ENCODE assay signal across 8 cellular contexts in genomic region chr19:2783781-2784145, GRCh38. TPM values are rescaled to one million over a fixed set of nuclear protein-coding genes. Genes with fewer than 3 reads are reported as not detected.
DNase-seq lines count a peak whose midpoint lies in the region; ATAC-seq and TF ChIP-seq lines count a peak whose summit lies in the region.

No MANE protein-coding gene starts in this region.

- peaks cover 10% of the 10 kb centered on the region; the same call in 1 of the 2 replicates for H4K20me1 ChIP-seq in MM.1S (ENCODE audit: insufficient read depth, low read length)
- peaks cover 67% of the 10 kb centered on the region for H4K20me1 ChIP-seq in neural progenitor cell (ENCODE audit: low read depth)

- peak overlapping the region; percentile 82 for H3K27ac ChIP-seq in CD4-positive, CD25-positive, alpha-beta regulatory T cell (ENCODE audit: insufficient read depth, low read length, poor library complexity, severe bottlenecking)
- H3K27ac ChIP-seq in MM.1S (ENCODE audit: low read length) = peak overlapping the region; percentile 80
- peak overlapping the region in 1 of 2 donors; percentile 88 for H3K27ac ChIP-seq in coronary artery
- H3K27ac ChIP-seq in neural progenitor cell = no peak overlapping the region

- H3K27me3 ChIP-seq in CD4-positive, CD25-positive, alpha-beta regulatory T cell (ENCODE audit: control insufficient read depth, insufficient read depth, low read length) = no peaks in the 10 kb centered on the region
- H3K27me3 ChIP-seq in MM.1S (replicated peaks; ENCODE audit: insufficient read depth, low read length) = no peaks in the 10 kb centered on the region
- no peaks in the 10 kb centered on the region for H3K27me3 ChIP-seq in neural progenitor cell

- H3K27ac Mint-ChIP-seq in CD4-positive, CD25-positive, alpha-beta regulatory T cell = peak overlapping the region; percentile 94 to 97 (median 95)
- no peak overlapping the region for H3K27ac Mint-ChIP-seq in neural progenitor cell

- H3K36me3 ChIP-seq in CD4-positive, CD25-positive, alpha-beta regulatory T cell (ENCODE audit: control insufficient read depth, insufficient read depth, low read length) = no peaks in the 10 kb centered on the region
- H3K36me3 ChIP-seq in MM.1S (replicated peaks; ENCODE audit: insufficient read depth, low read length) (no peaks in the 10 kb centered on the region), neural progenitor cell (no peaks in the 10 kb centered on the region)

- TF ChIP-seq CTCF in MM.1S (IDR thresholded peaks at IDR 0.05; ENCODE audit: low read length) = no peak
- no peak for TF ChIP-seq CTCF in coronary artery (IDR thresholded peaks at IDR 0.05)
- no peak for TF ChIP-seq CTCF in neural progenitor cell (IDR thresholded peaks at IDR 0.05)

- peaks cover 43% of the 10 kb centered on the region for H3K4me1 ChIP-seq in CD4-positive, CD25-positive, alpha-beta regulatory T cell (ENCODE audit: control insufficient read depth, insufficient read depth, low read length, poor library complexity, severe bottlenecking)
- H3K4me1 ChIP-seq in MM.1S (ENCODE audit: low read length) = peaks cover 24% of the 10 kb centered on the region
- H3K4me1 ChIP-seq in neural progenitor cell = peaks cover 7% of the 10 kb centered on the region

- H3K9me2 ChIP-seq in MM.1S (replicated peaks; ENCODE audit: insufficient read depth, low read length) = no peaks in the 10 kb centered on the region

- H3K9me3 Mint-ChIP-seq in CD4-positive, CD25-positive, alpha-beta regulatory T cell = peaks cover 0 to 2% (median 0%) of the 10 kb centered on the region in 7 donors
- no peaks in the 10 kb centered on the region for H3K9me3 Mint-ChIP-seq in neural progenitor cell

- peak overlapping the region; percentile 87 to 91 (median 90) for H3K4me3 Mint-ChIP-seq in CD4-positive, CD25-positive, alpha-beta regulatory T cell
- H3K4me3 Mint-ChIP-seq in neural progenitor cell = peak overlapping the region; percentile 94

- H3K9me3 ChIP-seq in CD4-positive, CD25-positive, alpha-beta regulatory T cell (ENCODE audit: control insufficient read depth in 2 of 2, low read length in 2 of 2) = no peaks in the 10 kb centered on the region
- H3K9me3 ChIP-seq in MM.1S (replicated peaks; ENCODE audit: insufficient read depth, low read length) (no peaks in the 10 kb centered on the region), neural progenitor cell (ENCODE audit: low read depth) (no peaks in the 10 kb centered on the region)

- H3K4me3 ChIP-seq in CD4-positive, CD25-positive, alpha-beta regulatory T cell (ENCODE audit: low read depth, low read length) = peak overlapping the region; percentile 28
- H3K4me3 ChIP-seq in MM.1S (ENCODE audit: low read length) (peak overlapping the region; percentile 1; the same call in 1 of the 2 replicates), coronary artery (peak overlapping the region; percentile 89), neural progenitor cell (no peak overlapping the region)

- peaks cover 77% of the 10 kb centered on the region for H3K79me2 ChIP-seq in MM.1S (ENCODE audit: low read length)
- H3K79me2 ChIP-seq in neural progenitor cell (ENCODE audit: low read depth) = peaks cover 77% of the 10 kb centered on the region

- peak overlapping the region; percentile 31 for H2AFZ ChIP-seq in MM.1S (ENCODE audit: low read length)
- H2AFZ ChIP-seq in neural progenitor cell (replicated peaks) = no peak overlapping the region

- H3K9ac ChIP-seq in MM.1S (ENCODE audit: low read length) = peak overlapping the region; percentile 15; the same call in 1 of the 2 replicates
- no peak overlapping the region for H3K9ac ChIP-seq in neural progenitor cell

- no peak for DNase-seq in CD4-positive, CD25-positive, alpha-beta regulatory T cell
- DNase-seq in MM.1S (peak; percentile 12), coronary artery (ENCODE audit: low spot score) (no peak), neural progenitor cell (ENCODE audit: low spot score) (no peak), NCI-H2227 (lab: John Stamatoyannopoulos, UW; ENCODE audit: unreplicated experiment) (no peak), NCI-H748 (lab: John Stamatoyannopoulos, UW; ENCODE audit: unreplicated experiment) (no peak), HT-29 (ENCODE audit: low spot score) (no peak), NCI-H2196 (lab: John Stamatoyannopoulos, UW; ENCODE audit: unreplicated experiment) (no peak)

- H3K4me1 Mint-ChIP-seq in CD4-positive, CD25-positive, alpha-beta regulatory T cell = peaks cover 18 to 72% (median 36%) of the 10 kb centered on the region in 4 donors
- H3K4me1 Mint-ChIP-seq in neural progenitor cell = peaks cover 46% of the 10 kb centered on the region

- no peak for ATAC-seq in CD4-positive, CD25-positive, alpha-beta regulatory T cell (ENCODE audit: low read depth in 2 of 2)

- H3F3A ChIP-seq in MM.1S (ENCODE audit: insufficient read depth, low read length) (peaks cover 15% of the 10 kb centered on the region), neural progenitor cell (ENCODE audit: low read depth) (peaks cover 17% of the 10 kb centered on the region)

- H3K36me3 Mint-ChIP-seq in CD4-positive, CD25-positive, alpha-beta regulatory T cell = no peaks in the 10 kb centered on the region
- H3K36me3 Mint-ChIP-seq in neural progenitor cell = peaks cover 6% of the 10 kb centered on the region

- H3K27me3 Mint-ChIP-seq in CD4-positive, CD25-positive, alpha-beta regulatory T cell = peaks cover 4% of the 10 kb centered on the region
- H3K27me3 Mint-ChIP-seq in neural progenitor cell (ENCODE audit: insufficient read depth, low read depth) = peaks cover 8% of the 10 kb centered on the region

- peak overlapping the region; percentile 54 for H3K4me2 ChIP-seq in MM.1S (ENCODE audit: low read depth, low read length)
- H3K4me2 ChIP-seq in neural progenitor cell = no peak overlapping the region

RNA-seq across cellular contexts. Expression of gene SGTA, which starts 0.7 kb away (rescaled TPM):
- 35.7 TPM for total RNA-seq in CD4-positive, CD25-positive, alpha-beta regulatory T cell
- 10 to 100 TPM; 28.2 to 35.3 (median 31.5) TPM for polyA plus RNA-seq in CD4-positive, CD25-positive, alpha-beta regulatory T cell
- 30.9 and 75.4 TPM in 2 replicates for total RNA-seq in neural progenitor cell (ENCODE audit: low replicate concordance)
- 122 and 127 TPM in 2 replicates for total RNA-seq in HT-29 (2014; rRNA removed; shearing (Covaris generic))

RNA-seq across cellular contexts. Expression of gene THOP1, which starts 1.5 kb away (rescaled TPM):
- 26.5 TPM for total RNA-seq in CD4-positive, CD25-positive, alpha-beta regulatory T cell
- 10 to 100 TPM; 20.0 to 28.0 (median 23.3) TPM for polyA plus RNA-seq in CD4-positive, CD25-positive, alpha-beta regulatory T cell
- total RNA-seq in neural progenitor cell (ENCODE audit: low replicate concordance) = 105 and 222 TPM in 2 replicates
- 271 and 308 TPM in 2 replicates for total RNA-seq in HT-29 (2014; rRNA removed; shearing (Covaris generic))

RNA-seq across cellular contexts. Expression of gene ZNF554, which starts 35.9 kb away (rescaled TPM):
- total RNA-seq in CD4-positive, CD25-positive, alpha-beta regulatory T cell = 3.3 TPM
- 1 to 10 TPM; 1.8 to 6.1 (median 3.5) TPM for polyA plus RNA-seq in CD4-positive, CD25-positive, alpha-beta regulatory T cell
- 10.1 and 11.0 TPM in 2 replicates for total RNA-seq in neural progenitor cell (ENCODE audit: low replicate concordance)
- total RNA-seq in HT-29 (2014; rRNA removed; shearing (Covaris generic)) = 1.2 TPM in 2 replicates

RNA-seq across cellular contexts. Expression of gene SLC39A3, which starts 43.9 kb away (rescaled TPM):
- total RNA-seq in CD4-positive, CD25-positive, alpha-beta regulatory T cell = 14.6 TPM
- 10 to 100 TPM; 35.1 to 41.8 (median 36.9) TPM for polyA plus RNA-seq in CD4-positive, CD25-positive, alpha-beta regulatory T cell
- total RNA-seq in neural progenitor cell (ENCODE audit: low replicate concordance) = 6.1 and 28.5 TPM in 2 replicates
- total RNA-seq in HT-29 (2014; rRNA removed; shearing (Covaris generic)) = 43.0 and 45.5 TPM in 2 replicates

RNA-seq across cellular contexts. Expression of gene ZNF555, which starts 57.5 kb away (rescaled TPM):
- 3.0 TPM for total RNA-seq in CD4-positive, CD25-positive, alpha-beta regulatory T cell
- 1 to 10 TPM; 2.0 to 7.3 (median 7.1) TPM for polyA plus RNA-seq in CD4-positive, CD25-positive, alpha-beta regulatory T cell
- total RNA-seq in neural progenitor cell (ENCODE audit: low replicate concordance) = 14.6 and 18.8 TPM in 2 replicates
- 0.65 and 1.3 TPM in 2 replicates for total RNA-seq in HT-29 (2014; rRNA removed; shearing (Covaris generic))
